ENCODE assay signal across 12 cellular contexts in the genomic region with DNA sequence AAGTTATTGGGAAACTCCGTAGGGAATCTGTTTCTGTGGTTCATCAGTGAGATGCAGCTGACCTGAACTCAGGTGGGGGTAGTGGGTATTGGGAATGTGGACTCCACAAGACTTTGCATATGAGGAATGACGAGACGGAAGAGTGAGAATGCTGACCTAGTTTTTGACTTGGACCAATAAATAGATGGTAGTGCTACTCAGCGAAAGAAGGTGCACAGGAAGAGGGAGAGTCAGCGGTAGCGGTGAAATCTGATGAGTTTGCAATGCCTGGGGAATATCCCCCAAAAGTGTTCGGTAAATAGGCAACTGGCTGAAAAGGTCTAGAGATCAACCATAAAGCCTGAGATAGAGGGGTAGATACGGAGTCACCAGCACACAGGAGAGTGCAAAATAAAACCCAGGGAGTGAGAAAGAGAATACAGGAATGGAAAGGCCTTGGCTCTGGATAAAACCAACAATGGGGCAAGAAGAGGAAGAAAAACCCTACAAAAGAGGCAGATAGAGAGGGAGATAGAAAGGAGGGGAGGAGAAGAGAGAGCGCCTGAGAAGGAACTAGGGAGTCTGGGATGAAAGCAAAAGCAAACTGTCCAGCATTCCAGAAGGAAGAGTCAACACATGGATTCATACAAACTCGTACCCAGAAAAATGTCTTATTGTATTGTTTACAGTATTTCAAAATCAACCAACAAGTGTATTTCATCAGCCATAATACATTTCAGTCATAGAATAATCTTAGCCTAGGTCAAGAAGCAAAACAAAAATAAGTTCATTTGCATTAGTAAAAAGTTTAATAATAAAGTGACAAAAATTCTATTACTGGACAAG. TPM values are rescaled to one million over a fixed set of nuclear protein-coding genes. Genes with fewer than 3 reads are reported as not detected.
A peak's percentile ranks its signal among the peaks of the same experiment; 100 is the strongest.
DNase-seq lines count a peak whose midpoint lies in the region; ATAC-seq, FAIRE-seq and TF ChIP-seq lines count a peak whose summit lies in the region.
"Had no signal": no experiment of that assay in that cellular context is flagged by ENCODE, and none has a peak within 500 bp of the region (broad histone marks: within the 10 kb centered on the region; RNA-seq: fewer than 3 reads in every experiment).

No MANE protein-coding gene starts in this region.

- no peak overlapping the region for H2BK15ac ChIP-seq in H1 (ENCODE audit: low read length)

- no peak for TF ChIP-seq EP300 in H1 (IDR thresholded peaks at IDR 0.05; ENCODE audit: borderline replicate concordance in 1 of 2, low read depth in 2 of 2, low read length in 2 of 2)

- no peak overlapping the region for H3K14ac ChIP-seq in H1 (ENCODE audit: insufficient read length)

- H2AFZ ChIP-seq in H1 (ENCODE audit: low read length), result no peak overlapping the region
- no peak overlapping the region for H2AFZ ChIP-seq in neural progenitor cell (replicated peaks)

- peaks cover 11 to 27% (median 20%) of the 10 kb centered on the region in 4 experiments for H3K4me1 ChIP-seq in H1 (replicated peaks in 1 of 4; ENCODE audit: control insufficient read depth in 3 of 4, insufficient read depth in 4 of 4, low read length in 3 of 4)
- peaks cover 47% of the 10 kb centered on the region for H3K4me1 ChIP-seq in neural progenitor cell
- peaks cover 24% of the 10 kb centered on the region for H3K4me1 ChIP-seq in CD4-positive, alpha-beta memory T cell (ENCODE audit: insufficient read depth, low read length)
- H3K4me1 ChIP-seq: prostate gland had no signal

- no peak for ATAC-seq in HG03460 (IDR thresholded peaks at IDR 0.05; ENCODE audit: unreplicated experiment)

- peak overlapping the region; percentile 68 for H3K18ac ChIP-seq in H1 (ENCODE audit: extremely low read depth, low read length)

- H3K4me2 ChIP-seq in H1 (ENCODE audit: insufficient read depth in 1 of 2, low read depth in 2 of 2, low read length in 2 of 2) (peak overlapping the region; percentile 60 to 92), neural progenitor cell (peak overlapping the region; percentile 95)

- 41% methylated on average over 10 of the region's 10 CpGs; no CpG with 5 or more reads in 1 of the 2 experiments for WGBS in H1 (ENCODE audit: extremely low coverage in 1 of 2, insufficient coverage in 1 of 2, insufficient read length in 1 of 2, insufficient replicate concordance in 2 of 2, low coverage in 1 of 2, low lambda C conversion rate in 2 of 2, missing lambda C conversion rate in 1 of 2), 2 experiments

- CTCF ChIA-PET in H1 (lab: Charles Lee; ENCODE audit: partially characterized antibody), result no interaction called here
- CTCF ChIA-PET in CD4-positive, alpha-beta memory T cell (lab: Charles Lee; ENCODE audit: partially characterized antibody), result no interaction called here

- H3K27ac Mint-ChIP-seq in neural progenitor cell, result no peak overlapping the region
- no peak overlapping the region for H3K27ac Mint-ChIP-seq in CD4-positive, alpha-beta memory T cell

- no peak overlapping the region for H4K91ac ChIP-seq in H1 (replicated peaks; ENCODE audit: insufficient read length, low read length)

- H3K4me3 ChIP-seq in H1 (ENCODE audit: extremely low read depth in 1 of 4, insufficient read depth in 2 of 4, low read depth in 3 of 4, low read length in 4 of 4) (peak overlapping the region; percentile 3 to 96 (median 28); a peak in 7 of 8 replicates), neural progenitor cell (no peak overlapping the region)
- no peak overlapping the region for H3K4me3 ChIP-seq in CD4-positive, alpha-beta memory T cell (ENCODE audit: low read length in 2 of 2)
- H3K4me3 ChIP-seq: prostate gland had no signal

- H2AK5ac ChIP-seq in H1 (ENCODE audit: low read depth, low read length), result peak overlapping the region; percentile 45; the same call in 1 of the 2 replicates

- H3K36me3 ChIP-seq in H1 (ENCODE audit: control insufficient read depth in 2 of 4, insufficient read depth in 4 of 4, low read length in 3 of 4) (no peaks in the 10 kb centered on the region), neural progenitor cell (no peaks in the 10 kb centered on the region)
- H3K36me3 ChIP-seq in CD4-positive, alpha-beta memory T cell (ENCODE audit: insufficient read depth, low read length), result no peaks in the 10 kb centered on the region
- H3K36me3 ChIP-seq: prostate gland had no signal

- H3F3A ChIP-seq in neural progenitor cell (ENCODE audit: low read depth), result no peaks in the 10 kb centered on the region

- H2BK120ac ChIP-seq in H1 (replicated peaks; ENCODE audit: low read depth, low read length), result no peak overlapping the region

- no peak for TF ChIP-seq POLR2A in H1 (IDR thresholded peaks at IDR 0.05; ENCODE audit: control extremely low read depth in 1 of 2, low read depth in 2 of 2, low read length in 2 of 2)

- H2BK5ac ChIP-seq in H1 (ENCODE audit: low read depth, low read length), result no peak overlapping the region

- H4K5ac ChIP-seq in H1 (ENCODE audit: insufficient read length, low read depth, low read length), result no peak overlapping the region

- no peak overlapping the region for H3K4me3 Mint-ChIP-seq in neural progenitor cell
- no peak overlapping the region for H3K4me3 Mint-ChIP-seq in CD4-positive, alpha-beta memory T cell

- H2BK20ac ChIP-seq in H1 (ENCODE audit: low read length), result peak overlapping the region; percentile 2

- H3K27me3 ChIP-seq in H1 (replicated peaks in 1 of 4; ENCODE audit: control insufficient read depth in 3 of 4, extremely low read depth in 1 of 4, insufficient read depth in 3 of 4, low read length in 3 of 4), result peaks cover 0 to 16% (median 12%) of the 10 kb centered on the region in 4 experiments; a peak in 5 of 7 replicates
- peaks cover 7% of the 10 kb centered on the region for H3K27me3 ChIP-seq in neural progenitor cell
- H3K27me3 ChIP-seq in CD4-positive, alpha-beta memory T cell (ENCODE audit: insufficient read depth, low read length), result no peaks in the 10 kb centered on the region

- H3K79me1 ChIP-seq in H1 (ENCODE audit: low read depth, low read length), result peaks cover 3% of the 10 kb centered on the region; the same call in 1 of the 2 replicates

- POLR2A ChIA-PET in H1 (lab: Charles Lee; ENCODE audit: partially characterized antibody), result interaction anchor here (1.2 kb wide), 1 partner anchor 233 kb away, joined by 3 read pairs; no protein-coding TSS in a partner anchor
- POLR2A ChIA-PET in CD4-positive, alpha-beta memory T cell (lab: Charles Lee; ENCODE audit: partially characterized antibody), result no interaction called here

- TF ChIP-seq CTCF in H1 (IDR thresholded peaks at IDR 0.05; ENCODE audit: control extremely low read depth in 1 of 3, insufficient read depth in 1 of 3, low read depth in 1 of 3, low read length in 3 of 3), result no peak
- no peak for TF ChIP-seq CTCF in neural progenitor cell (IDR thresholded peaks at IDR 0.05)

- H3K9me3 ChIP-seq in H1 (ENCODE audit: insufficient read depth in 2 of 2, low read depth in 1 of 2, low read length in 1 of 2), result no peaks in the 10 kb centered on the region
- no peaks in the 10 kb centered on the region for H3K9me3 ChIP-seq in neural progenitor cell (ENCODE audit: low read depth)
- no peaks in the 10 kb centered on the region for H3K9me3 ChIP-seq in CD4-positive, alpha-beta memory T cell (ENCODE audit: control insufficient read depth in 1 of 2, low read length in 2 of 2)
- H3K9me3 ChIP-seq: prostate gland had no signal

- peak; percentile 26 for DNase-seq in Daoy (ENCODE audit: low read depth)
- DNase-seq in NCI-H460 (ENCODE audit: extremely low read depth, low read depth), result peak; percentile 61
- DNase-seq in H1 (ENCODE audit: low read depth in 1 of 2, low spot score in 2 of 2), result no peak
- no peak for DNase-seq in neural progenitor cell (ENCODE audit: low spot score)
- no peak for DNase-seq in CD4-positive, alpha-beta memory T cell
- no peak for DNase-seq in MV-4-11 (lab: John Stamatoyannopoulos, UW)
- DNase-seq in activated naive CD4-positive, alpha-beta T cell (lab: John Stamatoyannopoulos, UW), result no peak
- DNase-seq: Calu3, NCI-H2171 treated with DMSO at 0.1 percent for 48 hours had no signal

- H3K9ac ChIP-seq in H1 (replicated peaks in 1 of 4; ENCODE audit: extremely low read depth in 1 of 4, low read depth in 3 of 4, low read length in 3 of 4) (0 out of 7 replicates have a peak overlapping the region, but pooled peaks of 1 of the 4 experiments have one; percentile 4), neural progenitor cell (no peak overlapping the region)

- no peak for FAIRE-seq in H1 (lab: Jason Lieb, UNC)
- FAIRE-seq: colon had no signal

- peaks cover 16% of the 10 kb centered on the region for H3K4me1 Mint-ChIP-seq in neural progenitor cell
- peaks cover 10 to 19% (median 12%) of the 10 kb centered on the region in 4 donors for H3K4me1 Mint-ChIP-seq in CD4-positive, alpha-beta memory T cell

- H4K20me1 ChIP-seq in H1 (replicated peaks in 1 of 2; ENCODE audit: control insufficient read depth in 1 of 2, insufficient read depth in 2 of 2, low read length in 2 of 2), result peaks cover 4 to 8% of the 10 kb centered on the region in 2 experiments
- peaks cover 74% of the 10 kb centered on the region for H4K20me1 ChIP-seq in neural progenitor cell (ENCODE audit: low read depth)

- H3K4ac ChIP-seq in H1 (replicated peaks; ENCODE audit: insufficient read length, low read depth, low read length), result no peak overlapping the region

- no peak overlapping the region for H3K23ac ChIP-seq in H1 (ENCODE audit: insufficient read length)

- peak overlapping the region; percentile 42; the same call in 1 of the 2 replicates for H2BK12ac ChIP-seq in H1 (ENCODE audit: low read depth, low read length)

- H3K23me2 ChIP-seq in H1 (ENCODE audit: low read depth, low read length), result peaks cover 18% of the 10 kb centered on the region

- no peaks in the 10 kb centered on the region for H3K27me3 Mint-ChIP-seq in neural progenitor cell (ENCODE audit: insufficient read depth, low read depth)
- H3K27me3 Mint-ChIP-seq in CD4-positive, alpha-beta memory T cell, result no peaks in the 10 kb centered on the region

- intact Hi-C loops in CD4-positive, alpha-beta memory T cell (cut with micrococcal nuclease), result no loop called here

- H3K36me3 Mint-ChIP-seq in neural progenitor cell, result peaks cover 11% of the 10 kb centered on the region
- peaks cover 0 to 2% of the 10 kb centered on the region in 2 donors for H3K36me3 Mint-ChIP-seq in CD4-positive, alpha-beta memory T cell

- no peak overlapping the region for H4K8ac ChIP-seq in H1 (ENCODE audit: extremely low read depth, insufficient read depth, low read length)

- H3K9me3 Mint-ChIP-seq in neural progenitor cell, result no peaks in the 10 kb centered on the region
- H3K9me3 Mint-ChIP-seq in CD4-positive, alpha-beta memory T cell, result no peaks in the 10 kb centered on the region

- peaks cover 0 to 85% of the 10 kb centered on the region in 2 experiments; a peak in 3 of 4 replicates for H3K79me2 ChIP-seq in H1 (ENCODE audit: control insufficient read depth in 1 of 2, insufficient read depth in 2 of 2, low read length in 2 of 2)
- peaks cover 98% of the 10 kb centered on the region for H3K79me2 ChIP-seq in neural progenitor cell (ENCODE audit: low read depth)

- no peak overlapping the region for H3K56ac ChIP-seq in H1 (replicated peaks; ENCODE audit: insufficient read length, low read depth, low read length)

- TF ChIP-seq RAD21 in H1 (IDR thresholded peaks at IDR 0.05 in 1 of 2, conservative IDR thresholded peaks at IDR 0.05 in 1 of 2; ENCODE audit: low read depth in 2 of 2, low read length in 2 of 2), result no peak

- H3K27ac ChIP-seq in H1 (ENCODE audit: low read depth, low read length) (no peak overlapping the region), neural progenitor cell (no peak overlapping the region)
- H3K27ac ChIP-seq in CD4-positive, alpha-beta memory T cell (ENCODE audit: low read depth, low read length), result no peak overlapping the region
- H3K27ac ChIP-seq: prostate gland had no signal

RNA-seq across cellular contexts. Expression of a gene that starts 5.4 kb away (rescaled TPM):
- total RNA-seq in Daoy (2014; rRNA removed; shearing (Covaris generic)), result 20.7 and 21.1 TPM in 2 replicates
- 53.2 and 60.2 TPM in 2 replicates for total RNA-seq in NCI-H460 (2014; rRNA removed; shearing (Covaris generic))
- 29.8 and 175 TPM in 2 replicates for polyA plus RNA-seq in NCI-H460 (2014; cell fraction: nucleus; rRNA removed)
- 34.9 and 35.3 TPM in 2 replicates for total RNA-seq in H1 (2021; fragmentation: NEBNext Ultra II Directional; extraction: Animal tissue kit (Norgen Biotek cat#: 25700))
- 10.7 and 14.4 TPM in 2 replicates for polyA plus RNA-seq in H1 (2011; rRNA removed)
- 18.5 TPM for polyA plus RNA-seq in H1 (2011; cell fraction: cytosol; rRNA removed)
- polyA plus RNA-seq in H1 (2011; cell fraction: nucleus; rRNA removed), result 35.1 TPM
- 17.9 to 27.4 TPM (median 20.9 TPM) in 4 replicates for polyA plus RNA-seq in H1 (2012, experiment 1 of 2)
- polyA plus RNA-seq in H1 (2012, experiment 2 of 2), result 0.83 TPM
- polyA plus RNA-seq in H1 (2013, experiment 1 of 2), result 19.3 TPM
- polyA plus RNA-seq in H1 (2013, experiment 2 of 2), result 17.9 TPM
- polyA minus RNA-seq in H1 (2011; rRNA and poly(A)+ RNA removed), result 50.3 and 79.0 TPM in 2 replicates
- polyA minus RNA-seq in H1 (2011; cell fraction: cytosol; rRNA and poly(A)+ RNA removed), result 36.3 TPM
- 72.5 TPM for polyA minus RNA-seq in H1 (2011; cell fraction: nucleus; rRNA and poly(A)+ RNA removed)
- total RNA-seq in neural progenitor cell (ENCODE audit: low replicate concordance), result 58.8 and 65.7 TPM in 2 replicates
- total RNA-seq in CD4-positive, alpha-beta memory T cell, result 10 to 100 TPM; 22.8 to 28.0 TPM
- polyA plus RNA-seq in CD4-positive, alpha-beta memory T cell, result 1 to 10 TPM in 1 of 2 donors, under 1 TPM in 1; 1.00 to 5.7 TPM

Comparison
In these comparisons a context has a peak if more than half of its experiments do, and no peak if none do; other contexts are left out.
1. DNase-seq: peak in Daoy (single experiment) and NCI-H460 (single experiment); none in H1 (0 of 2), neural progenitor cell (single experiment), CD4-positive, alpha-beta memory T cell (0 of 5), MV-4-11 (single experiment) and activated naive CD4-positive, alpha-beta T cell (0 of 4).
2. H3K4me3 ChIP-seq: peak in H1 (4 of 4); none in neural progenitor cell (single experiment) and CD4-positive, alpha-beta memory T cell (0 of 2).